In the genomic region with DNA sequence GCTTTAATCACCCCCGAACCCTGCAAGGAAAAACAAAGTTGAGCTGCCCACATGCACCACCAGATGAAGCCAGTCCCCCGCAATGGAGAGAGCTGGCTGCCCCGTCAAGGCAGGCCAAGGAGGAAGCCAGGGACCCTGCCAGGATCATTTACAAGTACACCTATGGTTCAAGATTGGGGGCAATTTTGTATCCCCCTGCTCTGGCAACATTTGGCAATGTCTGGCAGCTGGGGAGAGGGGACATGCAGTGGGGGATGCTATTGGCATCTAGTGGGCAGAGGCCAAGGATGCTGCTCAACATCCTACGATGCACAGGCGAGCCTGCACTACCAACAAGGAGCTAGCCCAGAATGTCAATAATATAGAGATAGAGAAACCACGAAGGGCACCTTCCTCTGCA, we compare ENCODE assay signal across 9 cellular contexts. TPM values are rescaled to one million over a fixed set of nuclear protein-coding genes. Genes with fewer than 3 reads are reported as not detected.
DNase-seq lines count a peak whose midpoint lies in the region; ATAC-seq, FAIRE-seq and TF ChIP-seq lines count a peak whose summit lies in the region.
"Had no signal": no experiment of that assay in that cellular context is flagged by ENCODE, and none has a peak within 500 bp of the region (broad histone marks: within the 10 kb centered on the region; RNA-seq: fewer than 3 reads in every experiment).

No MANE protein-coding gene starts in this region.

- H4K20me1 ChIP-seq in HCT116 (ENCODE audit: insufficient read depth) (no peaks in the 10 kb centered on the region), astrocyte (ENCODE audit: insufficient read depth, low read length) (peaks cover 24% of the 10 kb centered on the region)

- RAD21 ChIA-PET in HCT116 (lab: Charles Lee; ENCODE audit: low non-redundant PET in 1 of 2, low total read pairs in 2 of 2, uncharacterized antibody in 2 of 2, unreplicated experiment in 2 of 2): no interaction called here

- peak overlapping the region; percentile 41 for H3K27ac Mint-ChIP-seq in astrocyte (ENCODE audit: unreplicated experiment)
- H3K27ac Mint-ChIP-seq in naive B cell: peak overlapping the region in 4 of 6 donors; percentile 4 to 97 (median 53)

- no peak for TF ChIP-seq POLR2A in HCT116 (IDR thresholded peaks at IDR 0.05; ENCODE audit: borderline replicate concordance, extremely low read depth, insufficient read depth, insufficient read length)

- H3K27me3 ChIP-seq in AG04450 (ENCODE audit: control insufficient read depth, insufficient read depth, low read length) (no peaks in the 10 kb centered on the region), HCT116 (ENCODE audit: insufficient read depth, low read length) (no peaks in the 10 kb centered on the region), astrocyte (ENCODE audit: insufficient read depth, low read length) (no peaks in the 10 kb centered on the region)

- FAIRE-seq in astrocyte (lab: Jason Lieb, UNC): no peak

- TF ChIP-seq RAD21 in HCT116 (IDR thresholded peaks at IDR 0.05; ENCODE audit: low read depth): no peak

- ATAC-seq in HCT116 (no peak), naive B cell (ENCODE audit: low read depth in 2 of 2) (no peak), HG03571 (IDR thresholded peaks at IDR 0.05; ENCODE audit: unreplicated experiment) (no peak)

- H3K4me1 Mint-ChIP-seq in astrocyte (ENCODE audit: low read depth, unreplicated experiment): peaks cover 29% of the 10 kb centered on the region
- H3K4me1 Mint-ChIP-seq in naive B cell: peaks cover 23 to 43% (median 30%) of the 10 kb centered on the region in 3 donors

- H3K4me3 ChIP-seq in AG04450 (ENCODE audit: low read depth, low read length) (peak overlapping the region; percentile 79), HCT116 (replicated peaks in 1 of 2; ENCODE audit: low read depth in 1 of 2, low read length in 2 of 2) (peak overlapping the region in 1 of 2 experiments; percentile 88; a peak in 2 of 4 replicates), astrocyte (ENCODE audit: insufficient read depth, low read depth, low read length) (peak overlapping the region; percentile 79)

- POLR2A ChIA-PET in AG04450 (lab: Yijun Ruan, JAX) (interaction anchor here (1.2 to 1.8 kb wide), 2 partner anchors 9 to 16 kb away, joined by 5 to 33 read pairs; a partner anchor contains a TSS), HCT116 (lab: Charles Lee) (interaction anchor here (1.8 kb wide), 1 partner anchor 16 kb away, joined by 11 read pairs; a partner anchor contains a TSS)

- H3K27ac ChIP-seq in AG04450 (ENCODE audit: low read depth, low read length) (no peak overlapping the region), HCT116 (ENCODE audit: low read depth, low read length) (no peak overlapping the region), astrocyte (ENCODE audit: low read depth, low read length) (peak overlapping the region; percentile 93)

- no peaks in the 10 kb centered on the region for H3K9me2 ChIP-seq in HCT116 (ENCODE audit: insufficient read depth)

- H3K4me1 ChIP-seq in HCT116 (ENCODE audit: control insufficient read depth in 1 of 2, insufficient read depth in 2 of 2, low read length in 2 of 2) (peaks cover 6 to 20% of the 10 kb centered on the region in 2 experiments; a peak in 3 of 4 replicates), astrocyte (ENCODE audit: insufficient read depth, low read length) (peaks cover 26% of the 10 kb centered on the region)

- H3K36me3 Mint-ChIP-seq in astrocyte (ENCODE audit: low read depth, unreplicated experiment) (peaks cover 5% of the 10 kb centered on the region), naive B cell (peaks cover 0 to 6% of the 10 kb centered on the region in 2 donors)

- TF ChIP-seq CTCF in AG04450 (IDR thresholded peaks at IDR 0.05; ENCODE audit: low read depth, low read length) (no peak), HCT116 (IDR thresholded peaks at IDR 0.05 in 2 of 3, conservative IDR thresholded peaks at IDR 0.05 in 1 of 3; ENCODE audit: borderline replicate concordance in 1 of 3, insufficient read depth in 1 of 3, low read depth in 2 of 3, low read length in 2 of 3) (no peak), astrocyte (IDR thresholded peaks at IDR 0.05; ENCODE audit: insufficient read depth, low read depth, low read length) (no peak)

- H3K36me3 ChIP-seq in HCT116 (ENCODE audit: control insufficient read depth in 1 of 2, insufficient read depth in 2 of 2, low read length in 2 of 2): no peaks in the 10 kb centered on the region; a peak in 1 of 4 replicates
- H3K36me3 ChIP-seq in astrocyte (ENCODE audit: insufficient read depth, low read length): peaks cover 10% of the 10 kb centered on the region

- H3K4me2 ChIP-seq in HCT116 (ENCODE audit: low read length) (peak overlapping the region; percentile 97), astrocyte (ENCODE audit: low read length) (peak overlapping the region; percentile 94)

- H3K9me3 Mint-ChIP-seq in astrocyte (ENCODE audit: unreplicated experiment): no peaks in the 10 kb centered on the region
- no peaks in the 10 kb centered on the region for H3K9me3 Mint-ChIP-seq in naive B cell

- no peak for DNase-seq in AG04450 (ENCODE audit: low read depth, low spot score)
- DNase-seq in HCT116 (ENCODE audit: low read depth, low spot score): no peak
- no peak for DNase-seq in astrocyte (ENCODE audit: low read depth)
- DNase-seq in naive B cell: no peak
- no peak for DNase-seq in NCI-H774 (lab: John Stamatoyannopoulos, UW)
- DNase-seq in hypothalamus (lab: John Stamatoyannopoulos, UW): no peak
- DNase-seq in GM03348 (ENCODE audit: low spot score): no peak
- DNase-seq: kidney glomerular epithelial cell had no signal

- H2AFZ ChIP-seq in HCT116 (ENCODE audit: low read depth, low read length, poor library complexity, severe bottlenecking) (no peak overlapping the region), astrocyte (ENCODE audit: low read depth, low read length) (no peak overlapping the region)

- H3K4me3 Mint-ChIP-seq in astrocyte (ENCODE audit: unreplicated experiment): peak overlapping the region; percentile 94
- peak overlapping the region; percentile 46 to 98 (median 93) for H3K4me3 Mint-ChIP-seq in naive B cell

- H3K27me3 Mint-ChIP-seq in astrocyte (ENCODE audit: low read depth, unreplicated experiment): no peaks in the 10 kb centered on the region
- H3K27me3 Mint-ChIP-seq in naive B cell: no peaks in the 10 kb centered on the region

- H3K9ac ChIP-seq in HCT116 (ENCODE audit: low read length) (no peak overlapping the region), astrocyte (ENCODE audit: low read length) (peak overlapping the region; percentile 87)

- no peaks in the 10 kb centered on the region; the same call in 1 of the 2 replicates for H3K9me3 ChIP-seq in AG04450 (ENCODE audit: control insufficient read depth, insufficient read depth, low read length)
- no peaks in the 10 kb centered on the region for H3K9me3 ChIP-seq in HCT116 (ENCODE audit: control insufficient read depth in 1 of 2, insufficient read depth in 1 of 2, low read depth in 1 of 2, low read length in 2 of 2)
- no peaks in the 10 kb centered on the region for H3K9me3 ChIP-seq in astrocyte (ENCODE audit: insufficient read depth, low read depth, low read length)

- CTCF ChIA-PET in AG04450 (lab: Charles Lee) (interaction anchor here (0.8 to 1.8 kb wide), 6 partner anchors 11 to 71 kb away, joined by 3 to 8 read pairs (median 4); a partner anchor contains a TSS), HCT116 (lab: Charles Lee) (interaction anchor here (0.9 to 1.4 kb wide), 2 partner anchors 15 to 71 kb away, joined by 3 to 4 read pairs; no protein-coding TSS in a partner anchor)

- intact Hi-C loops in HCT116 (cut with micrococcal nuclease): no loop called here

- H3K79me2 ChIP-seq in HCT116 (ENCODE audit: insufficient read depth, low read length): peaks cover 30% of the 10 kb centered on the region
- H3K79me2 ChIP-seq in astrocyte (ENCODE audit: insufficient read depth, low read length): peaks cover 35% of the 10 kb centered on the region

- no TSS peak for BruUV-seq in HCT116 (replicated peaks; lab: Mats Ljungman, UMichigan)

TF ChIP-seq in HCT116, 20 proteins besides CTCF, POLR2A, EP300 and RAD21 (continues in another document):
- no peak for TF ChIP-seq POLR2AphosphoS5 (IDR thresholded peaks at IDR 0.05; ENCODE audit: low read depth, low read length)

RNA-seq across cellular contexts. Expression of a gene that starts 1.9 kb away (rescaled TPM):
- polyA plus RNA-seq in AG04450 (2011; rRNA removed): 26.4 and 37.6 TPM in 2 replicates
- polyA minus RNA-seq in AG04450 (2011; rRNA and poly(A)+ RNA removed): 34.8 and 53.3 TPM in 2 replicates
- total RNA-seq in HCT116 (2021; ENCODE audit: unreplicated experiment): 42.8 TPM
- 55.3 and 58.3 TPM in 2 replicates for polyA plus RNA-seq in HCT116 (2012)
- total RNA-seq in astrocyte: 35.6 and 36.2 TPM in 2 replicates
- polyA plus RNA-seq in naive B cell (ENCODE audit: low read depth in 6 of 6): 10 to 100 TPM in 4 of 6 donors, 1 to 10 TPM in 2; 8.7 to 13.9 (median 10.8) TPM

RNA-seq across cellular contexts. Expression of a gene that starts 7.6 kb away (rescaled TPM):
- polyA plus RNA-seq in AG04450 (2011; rRNA removed) (1.3 and 1.5 TPM in 2 replicates), naive B cell (ENCODE audit: low read depth in 6 of 6) (1 to 10 TPM in 2 of 6 donors, under 1 TPM in 1, not detected in 3; 0.60 to 2.5 (median 1.3) TPM)
- polyA minus RNA-seq in AG04450 (2011; rRNA and poly(A)+ RNA removed): 1.6 TPM in 2 replicates
- total RNA-seq in HCT116 (2021; ENCODE audit: unreplicated experiment) (3.0 TPM), astrocyte (8.5 and 15.3 TPM in 2 replicates)
- polyA plus RNA-seq in HCT116 (2012): 1.3 and 1.9 TPM in 2 replicates

RNA-seq across cellular contexts. Expression of a gene that starts 16.1 kb away (rescaled TPM):
- polyA plus RNA-seq in AG04450 (2011; rRNA removed): 287 and 302 TPM in 2 replicates
- polyA minus RNA-seq in AG04450 (2011; rRNA and poly(A)+ RNA removed): 35.0 and 35.9 TPM in 2 replicates
- 283 TPM for total RNA-seq in HCT116 (2021; ENCODE audit: unreplicated experiment)
- 316 and 365 TPM in 2 replicates for polyA plus RNA-seq in HCT116 (2012)
- 213 and 228 TPM in 2 replicates for total RNA-seq in astrocyte
- 100 to 1,000 TPM; 280 to 362 (median 320) TPM for polyA plus RNA-seq in naive B cell (ENCODE audit: low read depth in 6 of 6)

RNA-seq across cellular contexts. Expression of a gene that starts 51.4 kb away (rescaled TPM):
- 0.06 TPM in 1 of 2 replicates, not detected in the other for polyA plus RNA-seq in AG04450 (2011; rRNA removed)
- polyA minus RNA-seq in AG04450 (2011; rRNA and poly(A)+ RNA removed): not detected in 2 replicates
- total RNA-seq in HCT116 (2021; ENCODE audit: unreplicated experiment): 0.91 TPM
- 0.20 TPM in 2 replicates for polyA plus RNA-seq in HCT116 (2012)
- total RNA-seq in astrocyte: 0.14 and 0.73 TPM in 2 replicates
- 1 to 10 TPM; 1.6 to 3.6 (median 2.6) TPM for polyA plus RNA-seq in naive B cell (ENCODE audit: low read depth in 6 of 6)
